In genomic region chr2:163345795-163346573, GRCh38 we compare ENCODE assay signal across 9 cellular contexts.
A peak's percentile ranks its signal among the peaks of the same experiment; 100 is the strongest.
DNase-seq lines count a peak whose midpoint lies in the region; ATAC-seq and TF ChIP-seq lines count a peak whose summit lies in the region.
"Had no signal": no experiment of that assay in that cellular context is flagged by ENCODE, and none has a peak within 500 bp of the region (broad histone marks: within the 10 kb centered on the region; RNA-seq: fewer than 3 reads in every experiment).

No MANE protein-coding gene starts in this region.

- H3K4me3 ChIP-seq in WERI-Rb-1 (ENCODE audit: low read depth, low read length) (no peak overlapping the region; the same call in 1 of the 2 replicates), tibial nerve (no peak overlapping the region)

- ATAC-seq in GM18868 (IDR thresholded peaks at IDR 0.05; ENCODE audit: unreplicated experiment) = peak; percentile 72
- ATAC-seq in HG03064 (IDR thresholded peaks at IDR 0.05; ENCODE audit: low read depth, unreplicated experiment) = peak; percentile 78

- H3K27me3 ChIP-seq in WERI-Rb-1 (ENCODE audit: insufficient read depth, low read depth, severe bottlenecking) (no peaks in the 10 kb centered on the region), tibial nerve (no peaks in the 10 kb centered on the region)

- H3K4me1 Mint-ChIP-seq in activated naive CD4-positive, alpha-beta T cell treated with anti-CD3 and anti-CD28 coated beads for 36 hours (ENCODE audit: low read depth) = no peaks in the 10 kb centered on the region

- H3K4me1 ChIP-seq in tibial nerve = peaks cover 0 to 32% (median 0%) of the 10 kb centered on the region in 4 donors

- no peak for TF ChIP-seq POLR2A in tibial nerve (IDR thresholded peaks at IDR 0.05)

- 9% methylated on average over 6 of the region's 6 CpGs for WGBS in tibial nerve, 2 donors

- H3K36me3 ChIP-seq in WERI-Rb-1 = no peaks in the 10 kb centered on the region
- no peaks in the 10 kb centered on the region for H3K36me3 ChIP-seq in tibial nerve

- TF ChIP-seq CTCF in WERI-Rb-1 (IDR thresholded peaks at IDR 0.05; ENCODE audit: low read depth, low read length) (peak; percentile 47), tibial nerve (IDR thresholded peaks at IDR 0.05) (peak; percentile 69 to 81 (median 73))

- intact Hi-C loops in activated naive CD4-positive, alpha-beta T cell treated with anti-CD3 and anti-CD28 coated beads for 36 hours (cut with micrococcal nuclease) = loop anchor here (2.0 to 5.0 kb wide), 2 partner anchors 1085 to 1371 kb away; no protein-coding TSS in a partner anchor

- TF ChIP-seq EP300 in tibial nerve (IDR thresholded peaks at IDR 0.05) = no peak

- H3K36me3 Mint-ChIP-seq in activated naive CD4-positive, alpha-beta T cell treated with anti-CD3 and anti-CD28 coated beads for 36 hours (ENCODE audit: low read depth) = no peaks in the 10 kb centered on the region
- H3K36me3 Mint-ChIP-seq: IgD-negative memory B cell had no signal

- peak; percentile 20 to 55 for DNase-seq in AML-193 (lab: John Stamatoyannopoulos, UW)
- peak; percentile 73 for DNase-seq in NCI-H2081 treated with DMSO at 0.1 percent for 48 hours (lab: John Stamatoyannopoulos, UW)
- no peak for DNase-seq in WERI-Rb-1
- peak; percentile 56 for DNase-seq in iris pigment epithelial cell (ENCODE audit: low read depth)
- DNase-seq in tibial nerve (ENCODE audit: low spot score in 2 of 2) = peak in 1 of 2 donors; percentile 63
- DNase-seq in activated naive CD4-positive, alpha-beta T cell treated with anti-CD3 and anti-CD28 coated beads for 36 hours = no peak

- H3K27me3 Mint-ChIP-seq in activated naive CD4-positive, alpha-beta T cell treated with anti-CD3 and anti-CD28 coated beads for 36 hours (ENCODE audit: low read depth) = peaks cover 3% of the 10 kb centered on the region
- H3K27me3 Mint-ChIP-seq: IgD-negative memory B cell had no signal

- H3K27ac Mint-ChIP-seq in activated naive CD4-positive, alpha-beta T cell treated with anti-CD3 and anti-CD28 coated beads for 36 hours = no peak overlapping the region
- H3K27ac Mint-ChIP-seq: IgD-negative memory B cell had no signal

- no peaks in the 10 kb centered on the region for H3K9me3 Mint-ChIP-seq in activated naive CD4-positive, alpha-beta T cell treated with anti-CD3 and anti-CD28 coated beads for 36 hours
- H3K9me3 Mint-ChIP-seq: IgD-negative memory B cell had no signal

- CTCF ChIA-PET in activated naive CD4-positive, alpha-beta T cell treated with anti-CD3 and anti-CD28 coated beads for 36 hours (lab: Charles Lee) = interaction anchor here (0.7 to 1.0 kb wide), 2 partner anchors 47 to 126 kb away, joined by 3 to 4 read pairs; no protein-coding TSS in a partner anchor

- H3K9me3 ChIP-seq in WERI-Rb-1 (ENCODE audit: severe bottlenecking) (no peaks in the 10 kb centered on the region), tibial nerve (no peaks in the 10 kb centered on the region)

- H3K4me3 Mint-ChIP-seq in activated naive CD4-positive, alpha-beta T cell treated with anti-CD3 and anti-CD28 coated beads for 36 hours = no peak overlapping the region
- H3K4me3 Mint-ChIP-seq: IgD-negative memory B cell had no signal

- H3K27ac ChIP-seq in WERI-Rb-1 (no peak overlapping the region), tibial nerve (peak overlapping the region in 2 of 4 donors; percentile 17 to 91)

Comparison
In these comparisons a context has a peak if more than half of its experiments do, and no peak if none do; other contexts are left out.
1. DNase-seq: peak in AML-193 (2 of 2), NCI-H2081 treated with DMSO at 0.1 percent for 48 hours (single experiment) and iris pigment epithelial cell (single experiment); none in WERI-Rb-1 (single experiment) and activated naive CD4-positive, alpha-beta T cell treated with anti-CD3 and anti-CD28 coated beads for 36 hours (single experiment).